Comparison of ENCODE assay signal across 12 cellular contexts in the genomic region with DNA sequence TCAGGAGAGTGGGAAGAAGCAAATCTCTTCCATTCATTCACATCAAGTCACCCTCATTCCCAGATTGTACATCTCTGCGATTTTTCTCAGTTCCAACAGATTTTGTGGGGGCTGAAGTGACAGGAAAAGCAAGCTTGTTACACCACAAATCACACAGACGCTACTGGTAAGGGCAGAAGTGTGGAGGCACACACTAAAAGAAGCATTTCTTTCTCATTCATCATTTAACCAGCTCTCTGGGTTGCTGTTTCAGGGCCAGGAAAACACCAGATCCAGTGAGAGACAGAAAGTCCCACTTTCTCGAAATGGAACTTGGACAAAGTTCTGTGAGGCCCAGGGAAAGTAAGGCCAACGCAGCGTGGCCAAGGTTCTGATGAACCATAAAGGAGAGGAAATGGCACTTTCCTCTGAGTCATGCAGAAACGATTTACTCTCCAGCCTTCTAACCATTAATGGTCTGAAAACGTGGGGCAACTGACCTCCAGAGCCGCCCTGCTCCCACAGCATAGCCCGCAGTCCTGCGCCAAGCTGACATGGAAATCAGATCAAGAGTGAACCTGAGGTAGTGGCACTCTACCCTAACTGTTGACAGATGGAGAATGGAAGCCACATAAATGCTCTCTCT.
DNase-seq lines count a peak whose midpoint lies in the region; ATAC-seq and TF ChIP-seq lines count a peak whose summit lies in the region.
"Had no signal": no experiment of that assay in that cellular context is flagged by ENCODE, and none has a peak within 500 bp of the region (broad histone marks: within the 10 kb centered on the region; RNA-seq: fewer than 3 reads in every experiment).

No MANE protein-coding gene starts in this region.

- H3K36me3 ChIP-seq in BJ (ENCODE audit: control insufficient read depth, insufficient read depth, low read length) (no peaks in the 10 kb centered on the region), PC-3 (ENCODE audit: low read depth, low read length) (no peaks in the 10 kb centered on the region), fibroblast of lung (ENCODE audit: control insufficient read depth, insufficient read depth, low read length) (no peaks in the 10 kb centered on the region)
- H3K36me3 ChIP-seq: cardiac muscle cell, gastroesophageal sphincter, spleen had no signal

- DNase-seq in BJ (ENCODE audit: low read depth): peak; percentile 88
- DNase-seq in PC-3: peak; percentile 87
- peak; percentile 78 to 92 for DNase-seq in fibroblast of lung (ENCODE audit: low read depth in 2 of 2)
- DNase-seq in putamen (ENCODE audit: low spot score): peak; percentile 14
- no peak for DNase-seq in C1 segment of cervical spinal cord (lab: John Stamatoyannopoulos, UW)
- DNase-seq in NCI-H2196 treated with DMSO at 0.1 percent for 48 hours (lab: John Stamatoyannopoulos, UW; ENCODE audit: unreplicated experiment): no peak
- DNase-seq: mesendoderm, spleen had no signal

- no peaks in the 10 kb centered on the region for H3K9me3 ChIP-seq in PC-3 (ENCODE audit: low read length)
- no peaks in the 10 kb centered on the region for H3K9me3 ChIP-seq in fibroblast of lung (ENCODE audit: control insufficient read depth, insufficient read depth, low read depth, low read length)
- H3K9me3 ChIP-seq: gastroesophageal sphincter, spleen had no signal

- H3K27me3 ChIP-seq in BJ (ENCODE audit: control insufficient read depth, insufficient read depth, low read length): no peaks in the 10 kb centered on the region
- H3K27me3 ChIP-seq in PC-3 (ENCODE audit: low read length): no peaks in the 10 kb centered on the region
- no peaks in the 10 kb centered on the region for H3K27me3 ChIP-seq in fibroblast of lung (ENCODE audit: control insufficient read depth, insufficient read depth, low read length)
- H3K27me3 ChIP-seq: cardiac muscle cell, gastroesophageal sphincter had no signal

- H2AFZ ChIP-seq in PC-3 (ENCODE audit: low read length) (peak overlapping the region; percentile 45), fibroblast of lung (ENCODE audit: low read length) (peak overlapping the region; percentile 67)

- intact Hi-C loops in PC-3 (cut with micrococcal nuclease): no loop called here

- CTCF ChIA-PET in BJ (lab: Yijun Ruan, JAX) (interaction anchor here (1.0 to 1.8 kb wide), 6 partner anchors 11 to 160 kb away, joined by 3 to 7 read pairs (median 4); no protein-coding TSS in a partner anchor), PC-3 (lab: Charles Lee) (no interaction called here)

- no peaks in the 10 kb centered on the region for H3K9me2 ChIP-seq in PC-3 (replicated peaks; ENCODE audit: low read length)

- no peaks in the 10 kb centered on the region for H3K79me2 ChIP-seq in PC-3 (ENCODE audit: low read length)
- H3K79me2 ChIP-seq in fibroblast of lung (ENCODE audit: control insufficient read depth, insufficient read depth, low read length): no peaks in the 10 kb centered on the region

- H3K4me2 ChIP-seq in PC-3 (ENCODE audit: low read length): peak overlapping the region; percentile 58
- H3K4me2 ChIP-seq in fibroblast of lung (ENCODE audit: extremely low read depth, insufficient read depth, low read length): peak overlapping the region; percentile 60

- H3K4me3 ChIP-seq in BJ (ENCODE audit: low read depth, low read length): no peak overlapping the region
- no peak overlapping the region for H3K4me3 ChIP-seq in PC-3 (ENCODE audit: low read length)
- no peak overlapping the region for H3K4me3 ChIP-seq in fibroblast of lung (replicated peaks in 1 of 4; ENCODE audit: control extremely low read depth in 1 of 4, insufficient read depth in 1 of 4, low read depth in 3 of 4, low read length in 4 of 4)
- H3K4me3 ChIP-seq: cardiac muscle cell, gastroesophageal sphincter, spleen had no signal

- ATAC-seq in PC-3: peak; percentile 72
- ATAC-seq in GM18511 (IDR thresholded peaks at IDR 0.05; ENCODE audit: unreplicated experiment): no peak
- ATAC-seq in HG03469 (IDR thresholded peaks at IDR 0.05; ENCODE audit: unreplicated experiment): no peak
- ATAC-seq: gastroesophageal sphincter had no signal

- no TSS peak for BruUV-seq in PC-3 (replicated peaks; lab: Mats Ljungman, UMichigan)

- TF ChIP-seq CTCF in BJ (IDR thresholded peaks at IDR 0.05; ENCODE audit: insufficient read depth, low read depth, low read length) (no peak), PC-3 (conservative IDR thresholded peaks at IDR 0.05; ENCODE audit: low read depth, low read length) (no peak), fibroblast of lung (conservative IDR thresholded peaks at IDR 0.05 in 1 of 2, IDR thresholded peaks at IDR 0.05 in 1 of 2; ENCODE audit: low read depth in 1 of 2, low read length in 2 of 2) (no peak)

- H3K4me1 ChIP-seq in PC-3 (ENCODE audit: insufficient read depth, low read length): peaks cover 47% of the 10 kb centered on the region
- peaks cover 9% of the 10 kb centered on the region for H3K4me1 ChIP-seq in fibroblast of lung (ENCODE audit: control insufficient read depth, extremely low read depth, insufficient read depth, low read length)
- H3K4me1 ChIP-seq: gastroesophageal sphincter, spleen had no signal

- POLR2A ChIA-PET in BJ (lab: Charles Lee): interaction anchor here (0.6 to 0.7 kb wide), 3 partner anchors 27 to 45 kb away, joined by 3 read pairs; no protein-coding TSS in a partner anchor
- POLR2A ChIA-PET in PC-3 (lab: Charles Lee; ENCODE audit: unreplicated experiment): no interaction called here

- H4K20me1 ChIP-seq in PC-3 (ENCODE audit: low read length) (no peaks in the 10 kb centered on the region), fibroblast of lung (ENCODE audit: control insufficient read depth, extremely low read depth, insufficient read depth, low read length) (no peaks in the 10 kb centered on the region)

- no peaks in the 10 kb centered on the region for H3F3A ChIP-seq in PC-3 (ENCODE audit: low read length, unreplicated experiment)

- H3K9ac ChIP-seq in PC-3 (ENCODE audit: low read length) (no peak overlapping the region), fibroblast of lung (ENCODE audit: insufficient read depth, low read length) (no peak overlapping the region)

- H3K27ac ChIP-seq in PC-3 (ENCODE audit: low read length): peak overlapping the region; percentile 7
- H3K27ac ChIP-seq in fibroblast of lung (ENCODE audit: insufficient read depth, low read length): peak overlapping the region; percentile 38
- H3K27ac ChIP-seq: cardiac muscle cell, gastroesophageal sphincter, spleen had no signal

Comparison
In these comparisons a context has a peak if more than half of its experiments do, and no peak if none do; other contexts are left out.
1. DNase-seq: peak in BJ (single experiment), PC-3 (single experiment), fibroblast of lung (2 of 2) and putamen (single experiment); none in C1 segment of cervical spinal cord (0 of 14) and NCI-H2196 treated with DMSO at 0.1 percent for 48 hours (single experiment).